ENCODE assay signal across 23 cellular contexts in the genomic region with DNA sequence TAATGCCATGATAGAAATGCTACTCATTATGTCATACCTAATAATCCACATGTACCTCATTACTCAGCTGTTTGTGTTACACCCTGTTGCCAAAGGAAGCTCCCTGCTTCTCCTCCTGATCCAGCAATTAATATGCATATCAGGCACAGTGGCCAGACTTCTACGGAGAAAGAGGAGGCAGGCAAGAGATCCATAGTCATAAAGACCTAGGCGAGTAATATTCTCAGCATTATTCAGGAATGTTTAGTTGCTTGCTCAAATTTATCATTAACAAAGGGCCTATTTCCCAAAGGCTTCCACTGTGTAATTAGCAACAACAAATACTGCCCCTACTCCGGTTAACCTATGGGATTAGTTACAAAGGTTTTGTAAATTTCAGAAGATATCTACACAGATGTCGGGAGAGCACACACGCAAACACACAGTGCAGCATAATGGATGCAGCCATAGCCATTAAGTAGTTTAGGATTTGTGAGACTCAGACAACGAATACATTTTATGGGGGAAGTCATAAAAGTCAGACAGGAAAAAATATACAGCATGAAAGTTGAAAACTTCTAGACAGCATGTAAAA.
DNase-seq lines count a peak whose midpoint lies in the region; ATAC-seq, FAIRE-seq and TF ChIP-seq lines count a peak whose summit lies in the region.
"Had no signal": no experiment of that assay in that cellular context is flagged by ENCODE, and none has a peak within 500 bp of the region (broad histone marks: within the 10 kb centered on the region; RNA-seq: fewer than 3 reads in every experiment).

No MANE protein-coding gene starts in this region.

- WGBS in A549 (ENCODE audit: missing lambda C conversion rate) = 70% methylated on average over 6 of the region's 6 CpGs

- H3K36me3 ChIP-seq in Loucy (ENCODE audit: insufficient read depth, low read length) (no peaks in the 10 kb centered on the region), mucosa of rectum (ENCODE audit: control insufficient read depth in 2 of 2, insufficient read depth in 2 of 2, low read length in 2 of 2) (no peaks in the 10 kb centered on the region), Caco-2 (ENCODE audit: control insufficient read depth, insufficient read depth, low read length) (no peaks in the 10 kb centered on the region)

- H3K4me1 ChIP-seq in A549 = peaks cover 85% of the 10 kb centered on the region
- peaks cover 8% of the 10 kb centered on the region for H3K4me1 ChIP-seq in Loucy (ENCODE audit: insufficient read depth, low read length, poor library complexity, severe bottlenecking)
- peaks cover 5 to 31% of the 10 kb centered on the region in 2 donors for H3K4me1 ChIP-seq in mucosa of rectum (ENCODE audit: control insufficient read depth in 2 of 2, insufficient read depth in 2 of 2, low read length in 2 of 2)
- no peaks in the 10 kb centered on the region for H3K4me1 ChIP-seq in Caco-2

- H3K4me3 Mint-ChIP-seq in Caco-2 (ENCODE audit: unreplicated experiment) (no peak overlapping the region), CD14-positive monocyte (no peak overlapping the region)
- H3K4me3 Mint-ChIP-seq: activated CD4-positive, alpha-beta T cell treated with anti-CD3 and anti-CD28 coated beads for 36 hours; activated naive CD4-positive, alpha-beta T cell treated with anti-CD3 and anti-CD28 coated beads, Interleukin-2, amount 50 U/mL, for 24 hours; stimulated activated memory B cell treated with anti-CD40 and anti-IgM and Interleukin-4, amounts not matched to agents 10 μg/mL and 1 μg/mL and 100 μg/mL, for 72 hours had no signal

- H3K9ac ChIP-seq in Loucy (ENCODE audit: low read depth, low read length, poor library complexity, severe bottlenecking) = no peak overlapping the region
- H3K9ac ChIP-seq in mucosa of rectum (ENCODE audit: low read depth in 1 of 2, low read length in 2 of 2) = no peak overlapping the region

- H3K9me2 ChIP-seq in Loucy (replicated peaks; ENCODE audit: low read depth, low read length) = no peaks in the 10 kb centered on the region

- H3K4me1 Mint-ChIP-seq in Caco-2 (ENCODE audit: low read depth, unreplicated experiment) = peaks cover under 1% of the 10 kb centered on the region
- H3K4me1 Mint-ChIP-seq in CD14-positive monocyte = peaks cover 10% of the 10 kb centered on the region
- H3K4me1 Mint-ChIP-seq: activated naive CD4-positive, alpha-beta T cell treated with anti-CD3 and anti-CD28 coated beads, Interleukin-2, amount 50 U/mL, for 24 hours; stimulated activated memory B cell treated with anti-CD40 and anti-IgM and Interleukin-4, amounts not matched to agents 10 μg/mL and 1 μg/mL and 100 μg/mL, for 72 hours had no signal

- FAIRE-seq in A549 (lab: Jason Lieb, UNC) = no peak

- no peak overlapping the region for H3K4me3 ChIP-seq in A549
- H3K4me3 ChIP-seq in Loucy (ENCODE audit: low read length, poor library complexity, severe bottlenecking) = peak overlapping the region; percentile 43
- H3K4me3 ChIP-seq in epithelial cell of esophagus (ENCODE audit: low read length) = no peak overlapping the region
- H3K4me3 ChIP-seq in mucosa of rectum (ENCODE audit: low read length in 2 of 2) = no peak overlapping the region
- no peak overlapping the region for H3K4me3 ChIP-seq in Caco-2 (ENCODE audit: low read depth, low read length)
- H3K4me3 ChIP-seq: body of pancreas, dorsolateral prefrontal cortex, lung had no signal

- CTCF ChIA-PET in A549 (lab: Yijun Ruan, JAX) = no interaction called here
- CTCF ChIA-PET in Caco-2 (lab: Charles Lee) = interaction anchor here (0.9 kb wide), 1 partner anchor 94 kb away, joined by 3 read pairs; no protein-coding TSS in a partner anchor

- H3K79me2 ChIP-seq in Loucy (ENCODE audit: insufficient read depth, low read length) = no peaks in the 10 kb centered on the region

- H3K27ac Mint-ChIP-seq in Caco-2 (ENCODE audit: unreplicated experiment) (no peak overlapping the region), CD14-positive monocyte (no peak overlapping the region)
- H3K27ac Mint-ChIP-seq: activated CD4-positive, alpha-beta T cell treated with anti-CD3 and anti-CD28 coated beads for 36 hours; activated naive CD4-positive, alpha-beta T cell treated with anti-CD3 and anti-CD28 coated beads, Interleukin-2, amount 50 U/mL, for 24 hours; stimulated activated memory B cell treated with anti-CD40 and anti-IgM and Interleukin-4, amounts not matched to agents 10 μg/mL and 1 μg/mL and 100 μg/mL, for 72 hours had no signal

- no peaks in the 10 kb centered on the region for H3K9me3 Mint-ChIP-seq in Caco-2 (ENCODE audit: unreplicated experiment)
- peaks cover 0 to 2% (median 0%) of the 10 kb centered on the region in 7 donors for H3K9me3 Mint-ChIP-seq in CD14-positive monocyte
- H3K9me3 Mint-ChIP-seq: stimulated activated memory B cell treated with anti-CD40 and anti-IgM and Interleukin-4, amounts not matched to agents 10 μg/mL and 1 μg/mL and 100 μg/mL, for 72 hours had no signal

- POLR2A ChIA-PET in A549 (lab: Yijun Ruan, JAX) (no interaction called here), Caco-2 (lab: Charles Lee) (no interaction called here)

- H3K27me3 ChIP-seq in Loucy (ENCODE audit: insufficient read depth, low read length, poor library complexity, severe bottlenecking) = no peaks in the 10 kb centered on the region
- no peaks in the 10 kb centered on the region for H3K27me3 ChIP-seq in mucosa of rectum (ENCODE audit: control insufficient read depth in 2 of 2, insufficient read depth in 2 of 2, low read length in 2 of 2)
- no peaks in the 10 kb centered on the region for H3K27me3 ChIP-seq in Caco-2 (replicated peaks; ENCODE audit: control insufficient read depth, insufficient read depth, low read length)
- H3K27me3 ChIP-seq: body of pancreas, dorsolateral prefrontal cortex had no signal

- DNase-seq in A549 (ENCODE audit: low read depth in 1 of 2, low spot score in 1 of 2) = no peak
- DNase-seq in epithelial cell of esophagus (ENCODE audit: low read depth) = peak; percentile 73
- no peak for DNase-seq in Caco-2
- no peak for DNase-seq in NCI-H2227 (lab: John Stamatoyannopoulos, UW; ENCODE audit: unreplicated experiment)
- DNase-seq in CD14-positive monocyte (ENCODE audit: low spot score) = no peak
- DNase-seq: activated CD4-positive, alpha-beta T cell treated with anti-CD3 and anti-CD28 coated beads for 36 hours; activated T-cell treated with anti-CD3 and anti-CD28 coated beads for 4 hours; body of pancreas; dorsolateral prefrontal cortex; GDM1; hypothalamus; NCI-H1092; NCI-H2171; SIG-M5; T1000; trophoblast cell had no signal

- intact Hi-C loops in Caco-2 (cut with micrococcal nuclease; ENCODE audit: unreplicated experiment) = no loop called here
- intact Hi-C loops in CD14-positive monocyte (cut with micrococcal nuclease) = no loop called here

- TF ChIP-seq POLR2A in A549 (IDR thresholded peaks at IDR 0.05; ENCODE audit: low read length) = no peak

- H3F3A ChIP-seq in Loucy (ENCODE audit: low read depth) = no peaks in the 10 kb centered on the region

- H4K20me1 ChIP-seq in Loucy (ENCODE audit: insufficient read depth, low read length, poor library complexity, severe bottlenecking) = no peaks in the 10 kb centered on the region

- H3K4me2 ChIP-seq in A549 (peak overlapping the region; percentile 60; the same call in 2 of the 3 replicates), Loucy (ENCODE audit: low read depth, low read length, poor library complexity, severe bottlenecking) (peak overlapping the region; percentile 64)

- TF ChIP-seq RAD21 in A549 (conservative IDR thresholded peaks at IDR 0.05 in 1 of 2, IDR thresholded peaks at IDR 0.05 in 1 of 2) = no peak

- H3K9me3 ChIP-seq in A549 (no peaks in the 10 kb centered on the region), Loucy (ENCODE audit: insufficient read depth, low read depth, low read length) (no peaks in the 10 kb centered on the region), mucosa of rectum (ENCODE audit: control insufficient read depth in 2 of 2, low read length in 2 of 2) (no peaks in the 10 kb centered on the region), Caco-2 (no peaks in the 10 kb centered on the region)
- H3K9me3 ChIP-seq: body of pancreas had no signal

- TF ChIP-seq CTCF in A549 (IDR thresholded peaks at IDR 0.05) = no peak
- TF ChIP-seq CTCF in Loucy (conservative IDR thresholded peaks at IDR 0.05; ENCODE audit: low read length) = no peak
- TF ChIP-seq CTCF in epithelial cell of esophagus (IDR thresholded peaks at IDR 0.05; ENCODE audit: insufficient read depth, low read depth, low read length, missing control alignments) = no peak
- no peak for TF ChIP-seq CTCF in Caco-2 (IDR thresholded peaks at IDR 0.05; ENCODE audit: insufficient read depth in 1 of 2, low read depth in 1 of 2, low read length in 1 of 2, severe bottlenecking in 1 of 2, unreplicated experiment in 1 of 2)
- TF ChIP-seq CTCF in CD14-positive monocyte (IDR thresholded peaks at IDR 0.05) = no peak

- no peak for TF ChIP-seq EP300 in A549 (IDR thresholded peaks at IDR 0.05)

- H3K36me3 Mint-ChIP-seq in Caco-2 (ENCODE audit: insufficient read depth, unreplicated experiment) (no peaks in the 10 kb centered on the region), CD14-positive monocyte (no peaks in the 10 kb centered on the region)
- H3K36me3 Mint-ChIP-seq: activated naive CD4-positive, alpha-beta T cell treated with anti-CD3 and anti-CD28 coated beads, Interleukin-2, amount 50 U/mL, for 24 hours; stimulated activated memory B cell treated with anti-CD40 and anti-IgM and Interleukin-4, amounts not matched to agents 10 μg/mL and 1 μg/mL and 100 μg/mL, for 72 hours had no signal

- ATAC-seq in A549 = no peak
- no peak for ATAC-seq in HG03039 (IDR thresholded peaks at IDR 0.05; ENCODE audit: unreplicated experiment)
- ATAC-seq: activated CD4-positive, alpha-beta T cell treated with anti-CD3 and anti-CD28 coated beads for 36 hours; body of pancreas; HCT116; stimulated activated memory B cell treated with anti-CD40 and anti-IgM and Interleukin-4, amounts not matched to agents 10 μg/mL and 1 μg/mL and 100 μg/mL, for 72 hours had no signal

- H3K27ac ChIP-seq in A549 = peak overlapping the region; percentile 60 to 69; a peak in 4 of 6 replicates
- H3K27ac ChIP-seq in mucosa of rectum (ENCODE audit: low read depth in 2 of 2, low read length in 2 of 2) = peak overlapping the region; percentile 32 to 54
- H3K27ac ChIP-seq: body of pancreas, dorsolateral prefrontal cortex had no signal

- BruUV-seq in Caco-2 (replicated peaks; lab: Mats Ljungman, UMichigan) = no TSS peak

- H3K27me3 Mint-ChIP-seq in Caco-2 (ENCODE audit: insufficient read depth, unreplicated experiment) = no peaks in the 10 kb centered on the region
- no peaks in the 10 kb centered on the region for H3K27me3 Mint-ChIP-seq in CD14-positive monocyte (ENCODE audit: low read depth in 3 of 3)
- H3K27me3 Mint-ChIP-seq: activated naive CD4-positive, alpha-beta T cell treated with anti-CD3 and anti-CD28 coated beads, Interleukin-2, amount 50 U/mL, for 24 hours; stimulated activated memory B cell treated with anti-CD40 and anti-IgM and Interleukin-4, amounts not matched to agents 10 μg/mL and 1 μg/mL and 100 μg/mL, for 72 hours had no signal

- 0 out of 2 replicates have a peak overlapping the region, but pooled peaks have one; percentile 6 for H2AFZ ChIP-seq in Loucy (ENCODE audit: low read length)

TF ChIP-seq in A549, 52 proteins besides CTCF, POLR2A, EP300 and RAD21 (continues in another document):
- TF ChIP-seq FOSL2 (IDR thresholded peaks at IDR 0.05) (no peak), FOSL2 (CRISPR knock-in tag; IDR thresholded peaks at IDR 0.05) (no peak), EHF (CRISPR knock-in tag; IDR thresholded peaks at IDR 0.05) (no peak), MAFK (IDR thresholded peaks at IDR 0.05; ENCODE audit: partially characterized antibody) (no peak)
